1 cellular context compared by ENCODE assay signal in genomic region chr6:129707882-129708495, GRCh38.
TF ChIP-seq lines count a peak whose summit lies in the region.

No MANE protein-coding gene starts in this region.

TF ChIP-seq in K562, 482 proteins besides CTCF, POLR2A, EP300 and RAD21 (continued from another document):
- TF ChIP-seq ZBTB40 (IDR thresholded peaks at IDR 0.05) (0 out of 2 replicates have a peak, but pooled peaks have one; percentile 10), ZBTB40 (CRISPR knock-in tag; IDR thresholded peaks at IDR 0.05) (no peak)
